ENCODE assay signal across 19 cellular contexts in genomic region chr3:4514321-4514720, GRCh38.
"Had no signal": no experiment of that assay in that cellular context is flagged by ENCODE, and none has a peak within 500 bp of the region (broad histone marks: within the 10 kb centered on the region; RNA-seq: fewer than 3 reads in every experiment).

No MANE protein-coding gene starts in this region.

- H3K9me3 Mint-ChIP-seq: activated CD4-positive, alpha-beta memory T cell treated with anti-CD3 and anti-CD28 coated beads, Interleukin-2, amount 10 ng/mL, durations not matched to agents 7 days and 5 days; activated T-helper 17 cell treated with anti-CD3 and anti-CD28 coated beads, Interleukin-2, amount 50 U/mL, for 72 hours; central memory CD8-positive, alpha-beta T cell; immature natural killer cell had no signal

- H3K4me3 Mint-ChIP-seq: activated CD4-positive, alpha-beta memory T cell treated with anti-CD3 and anti-CD28 coated beads, Interleukin-2, amount 10 ng/mL, durations not matched to agents 7 days and 5 days; activated CD4-positive, alpha-beta T cell treated with anti-CD3 and anti-CD28 coated beads for 36 hours; activated CD8-positive, alpha-beta memory T cell treated with anti-CD3 and anti-CD28 coated beads, Interleukin-2, amount 10 ng/mL, durations not matched to agents 7 days and 5 days; activated T-helper 17 cell treated with anti-CD3 and anti-CD28 coated beads, Interleukin-2, amount 50 U/mL, for 72 hours; central memory CD8-positive, alpha-beta T cell; immature natural killer cell had no signal

- H3K27ac ChIP-seq: colonic mucosa, gastrocnemius medialis, WERI-Rb-1 had no signal

- H3K27me3 ChIP-seq: colonic mucosa, gastrocnemius medialis, spleen had no signal

- H3K9me3 ChIP-seq: colonic mucosa, gastrocnemius medialis, spleen had no signal

- H3K4me3 ChIP-seq: colonic mucosa, gastrocnemius medialis, spleen had no signal

- DNase-seq: activated CD4-positive, alpha-beta memory T cell treated with anti-CD3 and anti-CD28 coated beads, Interleukin-2, amount 10 ng/mL, durations not matched to agents 7 days and 5 days; activated CD4-positive, alpha-beta T cell treated with anti-CD3 and anti-CD28 coated beads for 36 hours; activated CD8-positive, alpha-beta memory T cell treated with anti-CD3 and anti-CD28 coated beads, Interleukin-2, amount 10 ng/mL, durations not matched to agents 7 days and 5 days; activated naive CD4-positive, alpha-beta T cell; aorta; colonic mucosa; erythroblast; gastrocnemius medialis; immature natural killer cell; occipital lobe; retina; spleen; stimulated activated CD4-positive, alpha-beta T cell treated with anti-CD3 and anti-CD28 coated beads, Interleukin-4, amount 100 ng/mL, for 4 hours; stimulated activated naive CD4-positive, alpha-beta T cell; SW 1271; T-helper 2 cell; WERI-Rb-1 had no signal

- H3K27me3 Mint-ChIP-seq: activated CD4-positive, alpha-beta memory T cell treated with anti-CD3 and anti-CD28 coated beads, Interleukin-2, amount 10 ng/mL, durations not matched to agents 7 days and 5 days; activated CD4-positive, alpha-beta T cell treated with anti-CD3 and anti-CD28 coated beads for 36 hours; activated CD8-positive, alpha-beta memory T cell treated with anti-CD3 and anti-CD28 coated beads, Interleukin-2, amount 10 ng/mL, durations not matched to agents 7 days and 5 days; activated T-helper 17 cell treated with anti-CD3 and anti-CD28 coated beads, Interleukin-2, amount 50 U/mL, for 72 hours; central memory CD8-positive, alpha-beta T cell had no signal

- H3K36me3 ChIP-seq: colonic mucosa, gastrocnemius medialis, WERI-Rb-1 had no signal

- ATAC-seq: activated CD4-positive, alpha-beta T cell treated with anti-CD3 and anti-CD28 coated beads for 36 hours; activated CD8-positive, alpha-beta memory T cell treated with anti-CD3 and anti-CD28 coated beads, Interleukin-2, amount 10 ng/mL, durations not matched to agents 7 days and 5 days; activated T-helper 17 cell treated with anti-CD3 and anti-CD28 coated beads, Interleukin-2, amount 50 U/mL, for 72 hours; gastrocnemius medialis had no signal

- H3K27ac Mint-ChIP-seq: activated CD4-positive, alpha-beta memory T cell treated with anti-CD3 and anti-CD28 coated beads, Interleukin-2, amount 10 ng/mL, durations not matched to agents 7 days and 5 days; activated CD4-positive, alpha-beta T cell treated with anti-CD3 and anti-CD28 coated beads for 36 hours; activated CD8-positive, alpha-beta memory T cell treated with anti-CD3 and anti-CD28 coated beads, Interleukin-2, amount 10 ng/mL, durations not matched to agents 7 days and 5 days; immature natural killer cell had no signal

- H3K4me1 ChIP-seq: colonic mucosa, gastrocnemius medialis had no signal
